In genomic region chr20:59043698-59044097, GRCh38 we compare ENCODE assay signal across 9 cellular contexts. TPM values are rescaled to one million over a fixed set of nuclear protein-coding genes. Genes with fewer than 3 reads are reported as not detected.
A peak's percentile ranks its signal among the peaks of the same experiment; 100 is the strongest.
DNase-seq lines count a peak whose midpoint lies in the region; ATAC-seq and TF ChIP-seq lines count a peak whose summit lies in the region.
"Had no signal": no experiment of that assay in that cellular context is flagged by ENCODE, and none has a peak within 500 bp of the region (broad histone marks: within the 10 kb centered on the region; RNA-seq: fewer than 3 reads in every experiment).

No MANE protein-coding gene starts in this region.

- TF ChIP-seq POLR2A in Peyer's patch (IDR thresholded peaks at IDR 0.05) (no peak), stomach (IDR thresholded peaks at IDR 0.05) (no peak)

- H3K27ac ChIP-seq in Peyer's patch, result peak overlapping the region; percentile 33 to 95 (median 88)
- H3K27ac ChIP-seq in stomach, result peak overlapping the region in 4 of 5 donors; percentile 89 to 93 (median 90)

- H3K4me3 Mint-ChIP-seq in activated CD8-positive, alpha-beta memory T cell treated with anti-CD3 and anti-CD28 coated beads, Interleukin-2, amount 10 ng/mL, durations not matched to agents 7 days and 5 days, result peak overlapping the region; percentile 71

- TF ChIP-seq CTCF in Peyer's patch (IDR thresholded peaks at IDR 0.05) (no peak), stomach (IDR thresholded peaks at IDR 0.05) (no peak)

- intact Hi-C loops in stomach (cut with DNase I; ENCODE audit: low total_unique reads), result loop anchor here (5.0 to 10.0 kb wide), 2 partner anchors 36 to 59 kb away; partner anchors contain the start of genes CTSZ and NELFCD

- CTCF ChIA-PET in activated CD8-positive, alpha-beta memory T cell treated with anti-CD3 and anti-CD28 coated beads, Interleukin-2, amount 10 ng/mL, durations not matched to agents 7 days and 5 days (lab: Charles Lee), result interaction anchor here (0.9 to 1.8 kb wide), 6 partner anchors 10 to 393 kb away, joined by 3 to 8 read pairs (median 4); partner anchors contain the start of genes ATP5F1E and STX16

- H3K4me1 ChIP-seq in Peyer's patch (peaks cover 0 to 54% (median 8%) of the 10 kb centered on the region in 4 donors), stomach (peaks cover 27 to 44% (median 37%) of the 10 kb centered on the region in 4 donors)

- H3K36me3 ChIP-seq in Peyer's patch, result no peaks in the 10 kb centered on the region
- H3K36me3 ChIP-seq in stomach, result peaks cover 0 to 11% (median 0%) of the 10 kb centered on the region in 4 donors

- no peaks in the 10 kb centered on the region for H3K27me3 ChIP-seq in Peyer's patch
- no peaks in the 10 kb centered on the region for H3K27me3 ChIP-seq in stomach

- H3K27me3 Mint-ChIP-seq in activated CD8-positive, alpha-beta memory T cell treated with anti-CD3 and anti-CD28 coated beads, Interleukin-2, amount 10 ng/mL, durations not matched to agents 7 days and 5 days, result no peaks in the 10 kb centered on the region

- no peaks in the 10 kb centered on the region for H3K9me3 Mint-ChIP-seq in activated CD8-positive, alpha-beta memory T cell treated with anti-CD3 and anti-CD28 coated beads, Interleukin-2, amount 10 ng/mL, durations not matched to agents 7 days and 5 days (ENCODE audit: low read depth)

- 73 to 88% (median 78%) methylated on average over 3 of the region's 3 CpGs for WGBS in stomach, 5 donors

- H3K27ac Mint-ChIP-seq in activated CD8-positive, alpha-beta memory T cell treated with anti-CD3 and anti-CD28 coated beads, Interleukin-2, amount 10 ng/mL, durations not matched to agents 7 days and 5 days, result peak overlapping the region; percentile 85

- H3K4me3 ChIP-seq in Peyer's patch (no peak overlapping the region), stomach (no peak overlapping the region)

- peaks cover 52% of the 10 kb centered on the region for H3K4me1 Mint-ChIP-seq in activated CD8-positive, alpha-beta memory T cell treated with anti-CD3 and anti-CD28 coated beads, Interleukin-2, amount 10 ng/mL, durations not matched to agents 7 days and 5 days

- H3K36me3 Mint-ChIP-seq in activated CD8-positive, alpha-beta memory T cell treated with anti-CD3 and anti-CD28 coated beads, Interleukin-2, amount 10 ng/mL, durations not matched to agents 7 days and 5 days, result peaks cover 16% of the 10 kb centered on the region

- H3K9me3 ChIP-seq in Peyer's patch (no peaks in the 10 kb centered on the region), stomach (no peaks in the 10 kb centered on the region)

- no peak for ATAC-seq in activated CD8-positive, alpha-beta memory T cell treated with anti-CD3 and anti-CD28 coated beads, Interleukin-2, amount 10 ng/mL, durations not matched to agents 7 days and 5 days
- ATAC-seq in GM19351 (IDR thresholded peaks at IDR 0.05; ENCODE audit: unreplicated experiment), result no peak
- ATAC-seq in HG03196 (IDR thresholded peaks at IDR 0.05; ENCODE audit: unreplicated experiment), result no peak

- no peak for DNase-seq in activated CD8-positive, alpha-beta memory T cell treated with anti-CD3 and anti-CD28 coated beads, Interleukin-2, amount 10 ng/mL, durations not matched to agents 7 days and 5 days
- DNase-seq in activated CD8-positive, alpha-beta memory T cell treated with anti-CD3 and anti-CD28 coated beads, Interleukin-2, amount 50 U/mL, for 4 hours, result no peak
- DNase-seq in Peyer's patch, result no peak
- peak; percentile 21 for DNase-seq in fibroblast of gingiva (ENCODE audit: low read depth)
- no peak for DNase-seq in stomach
- DNase-seq in DMS53 (lab: John Stamatoyannopoulos, UW), result no peak

- no peak for TF ChIP-seq EP300 in stomach (IDR thresholded peaks at IDR 0.05)

RNA-seq across cellular contexts. Expression of gene PRELID3B, which starts 1.1 kb away (rescaled TPM):
- total RNA-seq in activated CD8-positive, alpha-beta memory T cell treated with anti-CD3 and anti-CD28 coated beads, Interleukin-2, amount 10 ng/mL, durations not matched to agents 7 days and 5 days, result 100 to 1,000 TPM in 1 of 2 experiments, 10 to 100 TPM in 1; 80.4 to 104 TPM
- total RNA-seq in Peyer's patch, result 100 to 1,000 TPM in 2 of 4 donors, 10 to 100 TPM in 2; 44.6 to 148 (median 86.5) TPM
- total RNA-seq in stomach, result 100 to 1,000 TPM in 1 of 5 donors, 10 to 100 TPM in 4; 35.7 to 322 (median 72.7) TPM
- 10 to 100 TPM; 20.0 to 65.8 (median 31.3) TPM for polyA plus RNA-seq in stomach

RNA-seq across cellular contexts. Expression of gene ATP5F1E, which starts 11.6 kb away (rescaled TPM):
- 10 to 100 TPM; 78.3 to 80.8 TPM for total RNA-seq in activated CD8-positive, alpha-beta memory T cell treated with anti-CD3 and anti-CD28 coated beads, Interleukin-2, amount 10 ng/mL, durations not matched to agents 7 days and 5 days
- total RNA-seq in Peyer's patch, result 10 to 100 TPM; 20.6 to 34.0 (median 26.8) TPM
- 100 to 1,000 TPM in 1 of 5 donors, 10 to 100 TPM in 4; 20.4 to 101 (median 27.4) TPM for total RNA-seq in stomach
- polyA plus RNA-seq in stomach, result 10 to 100 TPM; 56.4 to 78.5 (median 71.5) TPM

RNA-seq across cellular contexts. Expression of gene TUBB1, which starts 24.5 kb away (rescaled TPM):
- not detected for total RNA-seq in activated CD8-positive, alpha-beta memory T cell treated with anti-CD3 and anti-CD28 coated beads, Interleukin-2, amount 10 ng/mL, durations not matched to agents 7 days and 5 days
- not detected for total RNA-seq in Peyer's patch
- total RNA-seq in stomach, result under 1 TPM in 1 of 5 donors, not detected in 4; 0.55 TPM
- polyA plus RNA-seq in stomach, result under 1 TPM in 2 of 3 donors, not detected in 1; 0.03 to 0.12 TPM
- total RNA-seq: pulmonary artery endothelial cell had no signal

RNA-seq across cellular contexts. Expression of gene CTSZ, which starts 36.6 kb away (rescaled TPM):
- 10 to 100 TPM; 39.6 to 48.0 TPM for total RNA-seq in activated CD8-positive, alpha-beta memory T cell treated with anti-CD3 and anti-CD28 coated beads, Interleukin-2, amount 10 ng/mL, durations not matched to agents 7 days and 5 days
- total RNA-seq in Peyer's patch (100 to 1,000 TPM in 3 of 4 donors, 10 to 100 TPM in 1; 78.4 to 310 (median 274) TPM), stomach (100 to 1,000 TPM in 1 of 5 donors, 10 to 100 TPM in 4; 35.3 to 134 (median 56.9) TPM)
- 10 to 100 TPM; 41.7 to 59.1 (median 55.5) TPM for polyA plus RNA-seq in stomach
